20 cellular contexts compared by ENCODE assay signal in the genomic region with DNA sequence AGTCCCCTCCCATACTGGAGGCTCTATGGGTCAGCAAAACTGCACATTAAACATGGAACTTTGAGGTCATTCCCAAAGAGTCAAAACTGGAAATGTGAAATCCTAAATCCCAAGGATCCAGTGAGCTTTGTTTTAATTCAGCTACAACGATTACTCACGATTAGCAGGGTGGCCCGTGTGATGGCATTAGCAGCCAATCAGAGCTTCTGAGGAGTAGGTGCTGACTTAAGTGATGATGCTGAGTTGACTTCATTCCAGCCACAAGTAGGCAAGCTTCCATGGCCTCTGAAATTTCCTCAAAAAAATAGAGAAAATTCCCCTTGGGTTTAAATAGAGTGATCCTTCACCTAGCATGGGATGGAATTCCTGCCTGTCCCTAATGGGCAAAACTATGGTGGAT. TPM values are rescaled to one million over a fixed set of nuclear protein-coding genes. Genes with fewer than 3 reads are reported as not detected.
DNase-seq lines count a peak whose midpoint lies in the region; TF ChIP-seq lines count a peak whose summit lies in the region.
"Had no signal": no experiment of that assay in that cellular context is flagged by ENCODE, and none has a peak within 500 bp of the region (broad histone marks: within the 10 kb centered on the region; RNA-seq: fewer than 3 reads in every experiment).

No MANE protein-coding gene starts in this region.

- H3K4me2 ChIP-seq in BLaER1 treated with 17β-estradiol and CSF1 and Interleukin-3, amounts not matched to agents 10 nM and 100 nM = peak overlapping the region in 7 of 11 experiments; percentile 60 to 73 (median 70); a peak in 13 of 22 replicates
- H3K4me2 ChIP-seq in MM.1S (ENCODE audit: low read depth, low read length) (no peak overlapping the region), Karpas-422 (ENCODE audit: low read depth, low read length, poor library complexity, severe bottlenecking) (no peak overlapping the region)
- H3K4me2 ChIP-seq: SK-N-SH had no signal

- TF ChIP-seq CTCF in cardiac fibroblast (IDR thresholded peaks at IDR 0.05; ENCODE audit: low read depth, low read length) (no peak), MM.1S (IDR thresholded peaks at IDR 0.05; ENCODE audit: low read length) (no peak)

- H3K9me3 ChIP-seq in BLaER1 treated with 17β-estradiol and CSF1 and Interleukin-3, amounts not matched to agents 10 nM and 100 nM (replicated peaks in 1 of 11) = peaks cover 0 to 7% (median 0%) of the 10 kb centered on the region in 11 experiments; a peak in 1 of 22 replicates
- H3K9me3 ChIP-seq in MM.1S (replicated peaks; ENCODE audit: insufficient read depth, low read length) (no peaks in the 10 kb centered on the region), Karpas-422 (ENCODE audit: low read length) (no peaks in the 10 kb centered on the region)
- H3K9me3 ChIP-seq: HAP-1, MG63, SK-N-SH had no signal

- H2AFZ ChIP-seq in MM.1S (ENCODE audit: low read length) = no peak overlapping the region
- no peak overlapping the region for H2AFZ ChIP-seq in Karpas-422 (ENCODE audit: low read length)

- no peaks in the 10 kb centered on the region for H3K79me2 ChIP-seq in MM.1S (ENCODE audit: low read length)
- no peaks in the 10 kb centered on the region for H3K79me2 ChIP-seq in Karpas-422 (ENCODE audit: low read length)

- H3K9me2 ChIP-seq in MM.1S (replicated peaks; ENCODE audit: insufficient read depth, low read length) (no peaks in the 10 kb centered on the region), Karpas-422 (replicated peaks; ENCODE audit: insufficient read depth, low read length) (no peaks in the 10 kb centered on the region)
- H3K9me2 ChIP-seq: SK-N-SH had no signal

- peak; percentile 25 for DNase-seq in AG08395 (ENCODE audit: low spot score)
- peak; percentile 64 to 74 for DNase-seq in cardiac fibroblast (ENCODE audit: low read depth in 2 of 2)
- DNase-seq in iris pigment epithelial cell (ENCODE audit: low read depth) = peak; percentile 12
- DNase-seq in EL = no peak
- no peak for DNase-seq in MM.1S
- no peak for DNase-seq in Karpas-422
- no peak for DNase-seq in HK-2 (ENCODE audit: unreplicated experiment)
- DNase-seq: AML-193, DMS79 treated with DMSO at 0.1 percent for 48 hours, Kasumi-1, MG63, NCI-H1092 treated with DMSO at 0.1 percent for 48 hours, NCI-H1694, NCI-H2081 treated with DMSO at 0.1 percent for 48 hours, SHP77, SK-N-SH had no signal

- H3K27me3 ChIP-seq in BLaER1 treated with 17β-estradiol and CSF1 and Interleukin-3, amounts not matched to agents 10 nM and 100 nM = no peaks in the 10 kb centered on the region
- H3K27me3 ChIP-seq in MM.1S (replicated peaks; ENCODE audit: insufficient read depth, low read length) (no peaks in the 10 kb centered on the region), Karpas-422 (ENCODE audit: low read length) (no peaks in the 10 kb centered on the region)
- H3K27me3 ChIP-seq: MG63 had no signal

- H3K36me3 ChIP-seq in BLaER1 treated with 17β-estradiol and CSF1 and Interleukin-3, amounts not matched to agents 10 nM and 100 nM = no peaks in the 10 kb centered on the region
- H3K36me3 ChIP-seq in MM.1S (replicated peaks; ENCODE audit: insufficient read depth, low read length) (no peaks in the 10 kb centered on the region), Karpas-422 (ENCODE audit: insufficient read depth, low read length) (no peaks in the 10 kb centered on the region)
- H3K36me3 ChIP-seq: HAP-1, MG63 had no signal

- H3K4me3 ChIP-seq in BLaER1 treated with 17β-estradiol and CSF1 and Interleukin-3, amounts not matched to agents 10 nM and 100 nM = no peak overlapping the region
- H3K4me3 ChIP-seq in cardiac fibroblast (replicated peaks in 1 of 2; ENCODE audit: low read depth in 2 of 2, low read length in 2 of 2) (no peak overlapping the region), MM.1S (ENCODE audit: low read length) (no peak overlapping the region), Karpas-422 (ENCODE audit: low read length) (no peak overlapping the region)
- H3K4me3 ChIP-seq: HAP-1, MG63 had no signal

- H3K27ac ChIP-seq in BLaER1 treated with 17β-estradiol and CSF1 and Interleukin-3, amounts not matched to agents 10 nM and 100 nM = no peak overlapping the region
- H3K27ac ChIP-seq in MM.1S (ENCODE audit: low read length) = no peak overlapping the region
- H3K27ac ChIP-seq in Karpas-422 (ENCODE audit: low read length) = no peak overlapping the region

- H3K4me1 ChIP-seq in BLaER1 treated with 17β-estradiol and CSF1 and Interleukin-3, amounts not matched to agents 10 nM and 100 nM = peaks cover 0 to 57% (median 48%) of the 10 kb centered on the region in 10 experiments; a peak in 18 of 20 replicates
- H3K4me1 ChIP-seq in MM.1S (ENCODE audit: low read length) = no peaks in the 10 kb centered on the region
- H3K4me1 ChIP-seq in Karpas-422 (ENCODE audit: low read length) = no peaks in the 10 kb centered on the region

- no peaks in the 10 kb centered on the region for H3F3A ChIP-seq in MM.1S (ENCODE audit: insufficient read depth, low read length)

- no peak overlapping the region for H3K9ac ChIP-seq in BLaER1 treated with 17β-estradiol and CSF1 and Interleukin-3, amounts not matched to agents 10 nM and 100 nM
- no peak overlapping the region for H3K9ac ChIP-seq in MM.1S (ENCODE audit: low read length)
- no peak overlapping the region for H3K9ac ChIP-seq in Karpas-422 (ENCODE audit: low read length)
- H3K9ac ChIP-seq: SK-N-SH had no signal

- H4K20me1 ChIP-seq in BLaER1 treated with 17β-estradiol and CSF1 and Interleukin-3, amounts not matched to agents 10 nM and 100 nM = no peaks in the 10 kb centered on the region
- H4K20me1 ChIP-seq in MM.1S (ENCODE audit: insufficient read depth, low read length) = no peaks in the 10 kb centered on the region
- no peaks in the 10 kb centered on the region for H4K20me1 ChIP-seq in Karpas-422 (ENCODE audit: insufficient read depth, low read depth, low read length)

RNA-seq across cellular contexts. Expression of gene BEAN1, which starts 28.1 kb away (rescaled TPM):
- not detected in 2 replicates for total RNA-seq in Karpas-422 (2014; rRNA removed; shearing (Covaris generic); ENCODE audit: low replicate concordance)
- total RNA-seq: A673 had no signal

RNA-seq across cellular contexts. Expression of gene CDH5, which starts 32.5 kb away (rescaled TPM):
- total RNA-seq in Karpas-422 (2014; rRNA removed; shearing (Covaris generic); ENCODE audit: low replicate concordance) = not detected in 2 replicates
- total RNA-seq: NCI-H460 had no signal

Comparison
In these comparisons a context has a peak if more than half of its experiments do, and no peak if none do; other contexts are left out.
1. DNase-seq: peak in AG08395 (single experiment), cardiac fibroblast (2 of 2) and iris pigment epithelial cell (single experiment); none in EL (single experiment), MM.1S (single experiment), Karpas-422 (single experiment) and HK-2 (single experiment).
2. H3K4me2 ChIP-seq: peak in BLaER1 treated with 17β-estradiol and CSF1 and Interleukin-3, amounts not matched to agents 10 nM and 100 nM (7 of 11); none in MM.1S (single experiment) and Karpas-422 (single experiment).